ENCODE assay signal across 17 cellular contexts in the genomic region with DNA sequence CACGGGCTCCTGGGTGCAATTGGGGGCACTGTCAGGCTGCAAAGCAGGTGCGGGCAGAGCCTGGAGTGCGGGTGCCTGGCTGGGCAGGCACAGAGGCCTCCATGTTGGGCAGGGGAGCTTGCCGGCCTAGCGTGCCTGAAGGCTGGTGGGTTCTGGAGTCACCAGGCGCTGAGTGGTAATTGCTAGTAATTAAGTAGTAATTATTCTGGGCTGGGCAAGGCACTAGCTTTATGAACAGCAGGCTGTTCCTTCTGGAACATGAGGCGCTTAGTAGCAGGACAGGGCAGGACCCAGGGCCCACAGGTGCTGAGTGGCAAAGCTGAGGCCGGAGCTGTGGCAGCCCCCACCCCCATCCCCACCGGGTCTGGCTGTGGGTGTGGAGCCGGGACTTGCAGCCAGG.
"Had no signal": no experiment of that assay in that cellular context is flagged by ENCODE, and none has a peak within 500 bp of the region (broad histone marks: within the 10 kb centered on the region; RNA-seq: fewer than 3 reads in every experiment).

No MANE protein-coding gene starts in this region.

- H3K4me1 ChIP-seq: parathyroid adenoma had no signal

- H3K9me3 ChIP-seq: left ventricle myocardium inferior, neutrophil, thyroid gland had no signal

- H3K36me3 ChIP-seq: neutrophil had no signal

- ATAC-seq: activated T-cell treated with anti-CD3 and anti-CD28 coated beads, Interleukin-2, amount 50 U/mL, for 72 hours; naive thymus-derived CD8-positive, alpha-beta T cell had no signal

- H3K27me3 ChIP-seq: neutrophil, thyroid gland had no signal

- H3K4me3 ChIP-seq: left ventricle myocardium inferior, thyroid gland had no signal

- H3K9ac ChIP-seq: parathyroid adenoma had no signal

- H3K27ac ChIP-seq: left ventricle myocardium inferior, neutrophil, parathyroid adenoma, thyroid gland had no signal

- DNase-seq: activated CD4-positive, alpha-beta T cell treated with anti-CD3 and anti-CD28 coated beads, Interleukin-2, amount 10 ng/mL, durations not matched to agents 7 days and 5 days; activated CD4-positive, CD25-positive, alpha-beta regulatory T cell; activated CD8-positive, alpha-beta memory T cell treated with anti-CD3 and anti-CD28 coated beads, Interleukin-2, amount 50 U/mL, for 48 hours; activated gamma-delta T cell treated with Interleukin-2 at 50 U/mL for 16 hours; activated naive CD8-positive, alpha-beta T cell treated with anti-CD3 and anti-CD28 coated beads for 36 hours; activated T-cell treated with anti-CD3 and anti-CD28 coated beads, Interleukin-2, amount 50 U/mL, for 72 hours; cortex of kidney; effector CD4-positive, alpha-beta T cell; foreskin fibroblast; glutamatergic neuron; left ventricle myocardium inferior; naive thymus-derived CD8-positive, alpha-beta T cell; stimulated activated CD4-positive, alpha-beta T cell treated with anti-CD3 and anti-CD28 coated beads, Interleukin-12 subunit alpha, Interleukin-12 subunit beta, amount 100 ng/mL, for 4 hours; stimulated activated CD4-positive, alpha-beta T cell treated with anti-CD3 and anti-CD28 coated beads, Interleukin-2, amount 100 ng/mL, for 24 hours; thyroid gland had no signal

- H2AFZ ChIP-seq: parathyroid adenoma had no signal
